ENCODE assay signal across 13 cellular contexts in the genomic region with DNA sequence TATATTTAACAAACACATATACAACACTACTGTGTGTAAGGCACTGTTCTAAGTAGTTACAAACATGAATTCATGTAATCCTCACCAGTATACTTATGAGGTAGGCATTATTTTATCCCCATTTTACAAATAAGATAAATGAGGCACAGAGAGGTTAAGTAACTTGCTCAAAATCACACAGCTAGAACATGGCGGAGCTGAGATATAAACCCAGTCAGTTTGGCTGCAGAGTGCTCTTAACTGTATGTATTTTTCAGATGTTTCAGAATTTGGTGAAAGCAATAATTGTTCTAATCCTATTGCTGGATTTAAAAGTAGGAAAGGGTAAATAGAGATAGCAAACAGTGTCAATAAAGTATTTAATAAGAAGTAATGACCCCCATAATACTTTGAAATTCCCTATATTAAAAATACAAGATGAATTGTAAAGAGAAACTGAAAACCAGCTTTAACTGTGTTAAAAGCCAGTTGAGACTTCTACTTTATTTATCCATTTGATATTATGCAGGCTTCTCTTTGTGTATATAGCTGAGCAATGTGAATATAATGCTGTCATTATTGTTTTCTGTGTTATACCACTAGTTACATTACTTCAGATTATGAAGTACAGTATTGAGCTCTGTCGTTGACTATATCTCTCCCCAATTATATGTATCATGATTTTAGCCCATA.
"Had no signal": no experiment of that assay in that cellular context is flagged by ENCODE, and none has a peak within 500 bp of the region (broad histone marks: within the 10 kb centered on the region; RNA-seq: fewer than 3 reads in every experiment).

No MANE protein-coding gene starts in this region.

- H3K4me1 ChIP-seq: adrenal gland had no signal

- H3K27me3 ChIP-seq: adrenal gland, cardiac muscle cell, gastrocnemius medialis, heart right ventricle, tibial nerve had no signal

- DNase-seq: activated naive CD4-positive, alpha-beta T cell treated with anti-CD3 and anti-CD28 coated beads, Interleukin-2, amount 10 ng/mL, durations not matched to agents 7 days and 5 days; activated T-cell treated with anti-CD3 and anti-CD28 coated beads for 4 hours; adrenal gland; gastrocnemius medialis; heart right ventricle; mammary epithelial cell; naive thymus-derived CD4-positive, alpha-beta T cell; stimulated activated CD4-positive, alpha-beta T cell treated with anti-CD3 and anti-CD28 coated beads, Interleukin-4, amount 100 ng/mL, for 1 hour; stimulated activated naive B cell treated with anti-CD40 and anti-IgM and Interleukin-4, amounts not matched to agents 10 μg/mL and 1 μg/mL and 100 μg/mL, for 72 hours; substantia nigra had no signal

- H3K9me3 ChIP-seq: adrenal gland, gastrocnemius medialis, heart right ventricle, tibial nerve had no signal

- H3K27ac ChIP-seq: adrenal gland, cardiac muscle cell, gastrocnemius medialis, heart right ventricle, parathyroid adenoma had no signal

- H2AFZ ChIP-seq: parathyroid adenoma had no signal

- ATAC-seq: gastrocnemius medialis; heart right ventricle; naive thymus-derived CD4-positive, alpha-beta T cell; stimulated activated naive B cell treated with anti-CD40 and anti-IgM and Interleukin-4, amounts not matched to agents 10 μg/mL and 1 μg/mL and 100 μg/mL, for 72 hours had no signal

- H3K4me3 ChIP-seq: adrenal gland, cardiac muscle cell, gastrocnemius medialis, heart right ventricle had no signal

- H3K9ac ChIP-seq: parathyroid adenoma had no signal

- H3K36me3 ChIP-seq: adrenal gland, cardiac muscle cell, gastrocnemius medialis, heart right ventricle, tibial nerve had no signal

- H3K79me2 ChIP-seq: parathyroid adenoma had no signal
